ENCODE assay signal across 24 cellular contexts in genomic region chr9:127346584-127346983, GRCh38. TPM values are rescaled to one million over a fixed set of nuclear protein-coding genes. Genes with fewer than 3 reads are reported as not detected.
A peak's percentile ranks its signal among the peaks of the same experiment; 100 is the strongest.
DNase-seq lines count a peak whose midpoint lies in the region; ATAC-seq, FAIRE-seq and TF ChIP-seq lines count a peak whose summit lies in the region.
"Had no signal": no experiment of that assay in that cellular context is flagged by ENCODE, and none has a peak within 500 bp of the region (broad histone marks: within the 10 kb centered on the region; RNA-seq: fewer than 3 reads in every experiment).

No MANE protein-coding gene starts in this region.

- ATAC-seq in heart right ventricle: no peak
- ATAC-seq in GM21423 (IDR thresholded peaks at IDR 0.05; ENCODE audit: unreplicated experiment): no peak
- ATAC-seq: gastroesophageal sphincter, upper lobe of right lung had no signal

- H3K4me3 Mint-ChIP-seq in type B pancreatic cell: no peak overlapping the region
- H3K4me3 Mint-ChIP-seq: activated CD4-positive, alpha-beta memory T cell treated with anti-CD3 and anti-CD28 coated beads for 36 hours; IgD-negative memory B cell; neural progenitor cell had no signal

- peak; percentile 49 for FAIRE-seq in endothelial cell of umbilical vein (lab: Jason Lieb, UNC)

- H3K27me3 ChIP-seq in endothelial cell of umbilical vein (ENCODE audit: control insufficient read depth in 2 of 2, insufficient read depth in 2 of 2, low read length in 2 of 2) (no peaks in the 10 kb centered on the region), heart right ventricle (no peaks in the 10 kb centered on the region)
- H3K27me3 ChIP-seq: gastroesophageal sphincter, neural progenitor cell, right lobe of liver, upper lobe of right lung had no signal

- H3K4me3 ChIP-seq in OCI-LY7 (ENCODE audit: low read depth, low read length, poor library complexity, severe bottlenecking) (no peak overlapping the region), endothelial cell of umbilical vein (replicated peaks in 1 of 3; ENCODE audit: insufficient read depth in 1 of 3, low read depth in 1 of 3, low read length in 3 of 3) (no peak overlapping the region), heart right ventricle (no peak overlapping the region)
- H3K4me3 ChIP-seq: gastroesophageal sphincter, HAP-1, neural progenitor cell, right lobe of liver, upper lobe of right lung had no signal

- no peaks in the 10 kb centered on the region for H4K20me1 ChIP-seq in OCI-LY7 (ENCODE audit: insufficient read depth, low read length)
- no peaks in the 10 kb centered on the region for H4K20me1 ChIP-seq in endothelial cell of umbilical vein (replicated peaks; ENCODE audit: control insufficient read depth, extremely low read depth, insufficient read depth, low read length)

- H3K79me2 ChIP-seq in OCI-LY7 (ENCODE audit: insufficient read depth, low read depth, low read length): no peaks in the 10 kb centered on the region
- no peaks in the 10 kb centered on the region for H3K79me2 ChIP-seq in endothelial cell of umbilical vein (ENCODE audit: control insufficient read depth, insufficient read depth, low read length)

- H3K9ac ChIP-seq in endothelial cell of umbilical vein (replicated peaks; ENCODE audit: extremely low read depth, insufficient read depth, low read length): no peak overlapping the region
- H3K9ac ChIP-seq: neural progenitor cell had no signal

- no peaks in the 10 kb centered on the region for H3K9me1 ChIP-seq in endothelial cell of umbilical vein (replicated peaks; ENCODE audit: control insufficient read depth, extremely low read depth, insufficient read depth, low read length)

- H3K4me1 Mint-ChIP-seq in type B pancreatic cell (ENCODE audit: unreplicated experiment): peaks cover 7% of the 10 kb centered on the region
- H3K4me1 Mint-ChIP-seq: IgD-negative memory B cell had no signal

- peak; percentile 64 for TF ChIP-seq CTCF in OCI-LY7 (conservative IDR thresholded peaks at IDR 0.05; ENCODE audit: low read length)
- peak; percentile 33 to 60 for TF ChIP-seq CTCF in endothelial cell of umbilical vein (IDR thresholded peaks at IDR 0.05; ENCODE audit: extremely low read depth in 1 of 2, insufficient read depth in 1 of 2, low read depth in 1 of 2, low read length in 2 of 2)
- peak; percentile 15 for TF ChIP-seq CTCF in type B pancreatic cell (conservative IDR thresholded peaks at IDR 0.05)
- peak in 3 of 9 donors; percentile 3 to 8 (median 8) for TF ChIP-seq CTCF in heart right ventricle (IDR thresholded peaks at IDR 0.05)

- dilution Hi-C loops in endothelial cell of umbilical vein (cut with MboI; ENCODE audit: extremely low pct_ligation_motif_present, low sequenced_read_pairs): no loop called here

- WGBS in heart right ventricle, 2 donors: 85 to 89% methylated on average over 6 of the region's 6 CpGs

- H3K4me1 ChIP-seq in OCI-LY7 (ENCODE audit: insufficient read depth, low read length, poor library complexity, severe bottlenecking) (no peaks in the 10 kb centered on the region), endothelial cell of umbilical vein (ENCODE audit: control insufficient read depth, extremely low read depth, insufficient read depth, low read length) (no peaks in the 10 kb centered on the region), heart right ventricle (peaks cover 0 to 58% (median 12%) of the 10 kb centered on the region in 9 donors)
- H3K4me1 ChIP-seq: HAP-1, neural progenitor cell, right lobe of liver, upper lobe of right lung had no signal

- CTCF ChIA-PET in OCI-LY7 (lab: Charles Lee; ENCODE audit: unreplicated experiment): interaction anchor here (0.5 kb wide), 1 partner anchor 21 kb away, joined by 3 read pairs; no protein-coding TSS in a partner anchor
- CTCF ChIA-PET in endothelial cell of umbilical vein (lab: Charles Lee): interaction anchor here (0.6 to 3.5 kb wide), 27 partner anchors 9 to 406 kb away, joined by 3 to 42 read pairs (median 4); partner anchors contain the start of gene SLC2A8

- H2AFZ ChIP-seq in OCI-LY7 (ENCODE audit: low read length): no peak overlapping the region
- H2AFZ ChIP-seq in endothelial cell of umbilical vein (ENCODE audit: low read depth, low read length): no peak overlapping the region
- H2AFZ ChIP-seq: neural progenitor cell had no signal

- POLR2A ChIA-PET in OCI-LY7 (lab: Charles Lee): interaction anchor here (0.6 kb wide), 1 partner anchor 10 kb away, joined by 3 read pairs; no protein-coding TSS in a partner anchor
- POLR2A ChIA-PET in endothelial cell of umbilical vein (lab: Charles Lee): no interaction called here

- no peaks in the 10 kb centered on the region for H3K27me3 Mint-ChIP-seq in type B pancreatic cell
- H3K27me3 Mint-ChIP-seq: activated CD4-positive, alpha-beta memory T cell treated with anti-CD3 and anti-CD28 coated beads for 36 hours; IgD-negative memory B cell had no signal

- H3K27ac Mint-ChIP-seq in type B pancreatic cell: no peak overlapping the region
- H3K27ac Mint-ChIP-seq: activated CD4-positive, alpha-beta memory T cell treated with anti-CD3 and anti-CD28 coated beads for 36 hours; neural progenitor cell had no signal

- no peaks in the 10 kb centered on the region for H3K9me2 ChIP-seq in OCI-LY7 (ENCODE audit: insufficient read depth, low read length)

- intact Hi-C loops in OCI-LY7 (cut with micrococcal nuclease; ENCODE audit: unreplicated experiment) (loop anchor here (1.0 kb wide), 1 partner anchor 132 kb away; no protein-coding TSS in a partner anchor), endothelial cell of umbilical vein (cut with micrococcal nuclease) (loop anchor here (1.0 kb wide), 1 partner anchor 132 kb away; no protein-coding TSS in a partner anchor), heart right ventricle (cut with DNase I) (loop anchor here in 8 of 10 donors (5.0 to 10.0 kb wide), 6 partner anchors 34 to 134 kb away; no protein-coding TSS in a partner anchor)

- no peaks in the 10 kb centered on the region for H3K36me3 ChIP-seq in OCI-LY7 (ENCODE audit: insufficient read depth, low read length)
- H3K36me3 ChIP-seq in endothelial cell of umbilical vein (ENCODE audit: control insufficient read depth in 2 of 2, extremely low read depth in 1 of 2, insufficient read depth in 2 of 2, low read length in 2 of 2): no peaks in the 10 kb centered on the region
- peaks cover 0 to 49% (median 4%) of the 10 kb centered on the region in 9 donors for H3K36me3 ChIP-seq in heart right ventricle
- H3K36me3 ChIP-seq: neural progenitor cell, upper lobe of right lung had no signal

- BruUV-seq in OCI-LY7 (replicated peaks; lab: Mats Ljungman, UMichigan): no TSS peak
- BruUV-seq in endothelial cell of umbilical vein (replicated peaks; lab: Mats Ljungman, UMichigan): no TSS peak

- no peaks in the 10 kb centered on the region for H3K9me3 Mint-ChIP-seq in type B pancreatic cell
- H3K9me3 Mint-ChIP-seq: activated CD4-positive, alpha-beta memory T cell treated with anti-CD3 and anti-CD28 coated beads for 36 hours; IgD-negative memory B cell; neural progenitor cell had no signal

- H3K27ac ChIP-seq in OCI-LY7 (ENCODE audit: low read depth, low read length, poor library complexity, severe bottlenecking) (no peak overlapping the region), endothelial cell of umbilical vein (ENCODE audit: insufficient read depth, low read depth, low read length) (no peak overlapping the region), heart right ventricle (no peak overlapping the region)
- H3K27ac ChIP-seq: gastroesophageal sphincter, neural progenitor cell, right lobe of liver, upper lobe of right lung had no signal

- no peak for TF ChIP-seq POLR2A in endothelial cell of umbilical vein (IDR thresholded peaks at IDR 0.05; ENCODE audit: low read depth, low read length)

- no peaks in the 10 kb centered on the region for H3K9me3 ChIP-seq in OCI-LY7 (ENCODE audit: low read length)
- no peaks in the 10 kb centered on the region for H3K9me3 ChIP-seq in endothelial cell of umbilical vein (replicated peaks; ENCODE audit: control insufficient read depth, insufficient read depth, low read length)
- H3K9me3 ChIP-seq in heart right ventricle: no peaks in the 10 kb centered on the region
- H3K9me3 ChIP-seq: gastroesophageal sphincter, HAP-1, right lobe of liver, upper lobe of right lung had no signal

- H3K4me2 ChIP-seq in OCI-LY7 (ENCODE audit: low read length) (no peak overlapping the region), endothelial cell of umbilical vein (ENCODE audit: insufficient read depth, low read length) (no peak overlapping the region)
- H3K4me2 ChIP-seq: neural progenitor cell had no signal

- peaks cover 3% of the 10 kb centered on the region for H3K36me3 Mint-ChIP-seq in type B pancreatic cell
- H3K36me3 Mint-ChIP-seq: activated CD4-positive, alpha-beta memory T cell treated with anti-CD3 and anti-CD28 coated beads for 36 hours; IgD-negative memory B cell had no signal

- DNase-seq in activated CD8-positive, alpha-beta memory T cell treated with anti-CD3 and anti-CD28 coated beads for 24 hours: peak; percentile 28
- no peak for DNase-seq in activated CD8-positive, alpha-beta memory T cell treated with anti-CD3 and anti-CD28 coated beads, Interleukin-2, amount 50 U/mL, for 4 hours
- DNase-seq in OCI-LY7 (ENCODE audit: low spot score): peak; percentile 26
- peak; percentile 11 for DNase-seq in endothelial cell of umbilical vein (ENCODE audit: low read depth, low spot score)
- no peak for DNase-seq in type B pancreatic cell (ENCODE audit: extremely low spot score, unreplicated experiment)
- DNase-seq in heart right ventricle: no peak
- DNase-seq in NCI-H2227 (lab: John Stamatoyannopoulos, UW; ENCODE audit: unreplicated experiment): no peak
- DNase-seq: activated CD4-positive, alpha-beta memory T cell treated with anti-CD3 and anti-CD28 coated beads for 36 hours; activated effector memory CD4-positive, alpha-beta T cell treated with anti-CD3 and anti-CD28 coated beads, Interleukin-2, amount 50 U/mL, for 16 hours; DMS53; effector CD4-positive, alpha-beta T cell; mammary epithelial cell; NCI-H146; NCI-H69; right lobe of liver; Right ventricle myocardium superior; stimulated activated CD4-positive, alpha-beta T cell treated with anti-CD3 and anti-CD28 coated beads, Interleukin-4, amount 100 ng/mL, for 24 hours; T-helper 9 cell; upper lobe of right lung had no signal

TF ChIP-seq in endothelial cell of umbilical vein, 7 proteins besides CTCF, POLR2A, EP300 and RAD21 (continues in another document):
- no peak for TF ChIP-seq FOS (IDR thresholded peaks at IDR 0.05; ENCODE audit: borderline replicate concordance, insufficient read depth, low read length)

RNA-seq across cellular contexts. Expression of gene SLC2A8, which starts 50.4 kb away (rescaled TPM):
- total RNA-seq in OCI-LY7 (2014; rRNA removed; shearing (Covaris generic)): 5.6 and 11.9 TPM in 2 replicates
- 18.0 and 19.6 TPM in 2 replicates for total RNA-seq in OCI-LY7 (2022)
- 17.0 and 19.3 TPM in 2 replicates for total RNA-seq in endothelial cell of umbilical vein
- polyA plus RNA-seq in endothelial cell of umbilical vein: 26.1 and 33.5 TPM in 2 replicates
- polyA plus RNA-seq in endothelial cell of umbilical vein (2011; cell fraction: cytosol; rRNA removed): 13.7 and 16.7 TPM in 2 replicates
- 24.4 and 33.0 TPM in 2 replicates for polyA plus RNA-seq in endothelial cell of umbilical vein (2011; cell fraction: nucleus; rRNA removed)
- 10.9 and 15.6 TPM in 2 replicates for polyA plus RNA-seq in endothelial cell of umbilical vein (2012)
- polyA minus RNA-seq in endothelial cell of umbilical vein: 9.5 and 15.3 TPM in 2 replicates
- polyA minus RNA-seq in endothelial cell of umbilical vein (2011; cell fraction: cytosol; rRNA and poly(A)+ RNA removed): 18.9 TPM
- 9.1 and 10.6 TPM in 2 replicates for polyA minus RNA-seq in endothelial cell of umbilical vein (2011; cell fraction: nucleus; rRNA and poly(A)+ RNA removed)
- total RNA-seq in type B pancreatic cell (ENCODE audit: low replicate concordance): 40.2 and 53.1 TPM in 2 replicates
- 10 to 100 TPM; 10.0 to 26.7 (median 13.1) TPM for total RNA-seq in heart right ventricle
- 10 to 100 TPM; 18.9 to 21.7 TPM for polyA plus RNA-seq in heart right ventricle

Comparison
In these comparisons a context has a peak if more than half of its experiments do, and no peak if none do; other contexts are left out.
1. DNase-seq: peak in activated CD8-positive, alpha-beta memory T cell treated with anti-CD3 and anti-CD28 coated beads for 24 hours (single experiment), OCI-LY7 (single experiment) and endothelial cell of umbilical vein (single experiment); none in activated CD8-positive, alpha-beta memory T cell treated with anti-CD3 and anti-CD28 coated beads, Interleukin-2, amount 50 U/mL, for 4 hours (single experiment), type B pancreatic cell (single experiment), heart right ventricle (0 of 2) and NCI-H2227 (single experiment).